8 cellular contexts compared by ENCODE assay signal in genomic region chr3:195133462-195133861, GRCh38.
DNase-seq lines count a peak whose midpoint lies in the region; ATAC-seq lines count a peak whose summit lies in the region.

No MANE protein-coding gene starts in this region.

- H3K36me3 ChIP-seq in muscle layer of duodenum (ENCODE audit: control insufficient read depth in 1 of 2, insufficient read depth in 2 of 2, low read length in 2 of 2) (no peaks in the 10 kb centered on the region), aorta (ENCODE audit: control insufficient read depth in 1 of 2, insufficient read depth in 2 of 2, low read length in 1 of 2) (no peaks in the 10 kb centered on the region)

- H3K27me3 ChIP-seq in muscle layer of duodenum (ENCODE audit: low read depth, low read length): no peaks in the 10 kb centered on the region
- no peaks in the 10 kb centered on the region for H3K27me3 ChIP-seq in aorta (ENCODE audit: control insufficient read depth in 1 of 2, insufficient read depth in 2 of 2, low read length in 1 of 2)

- H3K4me1 ChIP-seq in muscle layer of duodenum (ENCODE audit: control insufficient read depth in 1 of 2, insufficient read depth in 2 of 2, low read length in 2 of 2): peaks cover 0 to 14% of the 10 kb centered on the region in 2 donors
- H3K4me1 ChIP-seq in aorta (ENCODE audit: control insufficient read depth in 1 of 2, insufficient read depth in 2 of 2, low read length in 2 of 2): no peaks in the 10 kb centered on the region

- peak overlapping the region; percentile 0 for H3K27ac ChIP-seq in muscle layer of duodenum (ENCODE audit: low read length)
- no peak overlapping the region for H3K27ac ChIP-seq in aorta (ENCODE audit: low read depth in 1 of 2, low read length in 2 of 2)

- peak; percentile 75 for DNase-seq in DMS 273 treated with DMSO at 0.1 percent for 48 hours (lab: John Stamatoyannopoulos, UW)
- peak; percentile 17 for DNase-seq in HT-29 (ENCODE audit: low spot score)
- DNase-seq in activated effector memory CD4-positive, alpha-beta T cell treated with Interleukin-2 at 50 U/mL for 16 hours: peak; percentile 13
- no peak for DNase-seq in NCI-H2196 (lab: John Stamatoyannopoulos, UW; ENCODE audit: unreplicated experiment)
- no peak for DNase-seq in aorta

- 86 to 89% methylated on average over 12 of the region's 12 CpGs for WGBS in aorta, 2 donors

- H3K4me3 ChIP-seq in muscle layer of duodenum (ENCODE audit: low read depth in 1 of 2, low read length in 2 of 2): no peak overlapping the region
- H3K4me3 ChIP-seq in aorta (ENCODE audit: low read length in 2 of 2): no peak overlapping the region

- no peak for ATAC-seq in HG03520 (IDR thresholded peaks at IDR 0.05; ENCODE audit: unreplicated experiment)
- ATAC-seq in GM19397 (IDR thresholded peaks at IDR 0.05; ENCODE audit: unreplicated experiment): no peak
- ATAC-seq in aorta (ENCODE audit: low FRiP score): no peak

- intact Hi-C loops in aorta (cut with DNase I): no loop called here

- H3K9me3 ChIP-seq in muscle layer of duodenum (ENCODE audit: control insufficient read depth in 1 of 2, low read length in 2 of 2) (no peaks in the 10 kb centered on the region), aorta (ENCODE audit: control insufficient read depth, low read length) (no peaks in the 10 kb centered on the region)

Comparison
In these comparisons a context has a peak if more than half of its experiments do, and no peak if none do; other contexts are left out.
1. DNase-seq: peak in DMS 273 treated with DMSO at 0.1 percent for 48 hours (single experiment), HT-29 (single experiment) and activated effector memory CD4-positive, alpha-beta T cell treated with Interleukin-2 at 50 U/mL for 16 hours (single experiment); none in NCI-H2196 (single experiment) and aorta (0 of 2).